Comparison of ENCODE assay signal across 12 cellular contexts in genomic region chr18:76859474-76860339, GRCh38.
DNase-seq lines count a peak whose midpoint lies in the region; ATAC-seq lines count a peak whose summit lies in the region.
"Had no signal": no experiment of that assay in that cellular context is flagged by ENCODE, and none has a peak within 500 bp of the region (broad histone marks: within the 10 kb centered on the region; RNA-seq: fewer than 3 reads in every experiment).

No MANE protein-coding gene starts in this region.

- peak; percentile 59 for DNase-seq in activated CD4-positive, alpha-beta T cell treated with anti-CD3 and anti-CD28 coated beads for 48 hours
- no peak for DNase-seq in activated CD4-positive, alpha-beta T cell treated with anti-CD3 and anti-CD28 coated beads for 4 hours
- DNase-seq in activated CD4-positive, alpha-beta T cell treated with anti-CD3 and anti-CD28 coated beads, Interleukin-2, amount 50 U/mL, for 48 hours: peak; percentile 29 to 37
- DNase-seq in stimulated activated CD4-positive, alpha-beta T cell treated with anti-CD3 and anti-CD28 coated beads, TNF-alpha, amount 100 ng/mL, for 24 hours (ENCODE audit: low read depth in 3 of 3): peak in 2 of 3 experiments; percentile 11 to 35
- DNase-seq in hepatic stellate cell (ENCODE audit: low spot score) (no peak), NCI-H2227 (lab: John Stamatoyannopoulos, UW; ENCODE audit: unreplicated experiment) (no peak), DMS153 (lab: John Stamatoyannopoulos, UW) (no peak)
- DNase-seq: KG1, NCI-H774, T-helper 9 cell had no signal

- ATAC-seq in GM21723 (IDR thresholded peaks at IDR 0.05; ENCODE audit: unreplicated experiment): peak; percentile 67
- ATAC-seq: left lobe of liver had no signal

Comparison
In these comparisons a context has a peak if more than half of its experiments do, and no peak if none do; other contexts are left out.
1. DNase-seq: peak in activated CD4-positive, alpha-beta T cell treated with anti-CD3 and anti-CD28 coated beads for 48 hours (single experiment), activated CD4-positive, alpha-beta T cell treated with anti-CD3 and anti-CD28 coated beads, Interleukin-2, amount 50 U/mL, for 48 hours (2 of 2) and stimulated activated CD4-positive, alpha-beta T cell treated with anti-CD3 and anti-CD28 coated beads, TNF-alpha, amount 100 ng/mL, for 24 hours (2 of 3); none in activated CD4-positive, alpha-beta T cell treated with anti-CD3 and anti-CD28 coated beads for 4 hours (0 of 2), hepatic stellate cell (single experiment), NCI-H2227 (single experiment) and DMS153 (single experiment).